ENCODE assay signal across 21 cellular contexts in the genomic region with DNA sequence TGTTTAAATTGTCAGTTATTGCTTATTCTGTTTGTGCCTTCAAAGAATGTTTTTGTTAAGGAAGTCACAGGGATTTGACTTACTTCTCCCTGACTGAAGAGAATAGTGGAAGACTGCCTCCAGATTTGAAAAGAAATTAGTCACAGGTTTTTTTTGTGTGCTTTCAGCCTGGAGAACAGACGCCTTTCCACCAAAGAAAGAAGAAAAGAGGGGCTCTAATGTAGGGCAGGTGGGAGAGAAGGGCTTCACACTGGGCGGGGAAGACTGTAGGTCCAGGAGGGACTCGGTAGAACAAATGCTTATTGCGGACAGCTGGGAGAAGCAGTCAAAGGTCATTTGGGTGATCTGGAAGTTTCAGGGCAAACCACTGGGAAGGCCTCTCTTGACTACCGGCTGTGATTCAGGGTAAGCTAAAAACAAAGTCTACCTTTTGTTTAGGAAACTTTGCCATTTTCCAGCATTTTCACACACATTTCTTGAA.
A peak's percentile ranks its signal among the peaks of the same experiment; 100 is the strongest.
DNase-seq lines count a peak whose midpoint lies in the region; ATAC-seq and TF ChIP-seq lines count a peak whose summit lies in the region.
"Had no signal": no experiment of that assay in that cellular context is flagged by ENCODE, and none has a peak within 500 bp of the region (broad histone marks: within the 10 kb centered on the region; RNA-seq: fewer than 3 reads in every experiment).

No MANE protein-coding gene starts in this region.

- no peaks in the 10 kb centered on the region for H3K9me3 Mint-ChIP-seq in WTC11
- no peaks in the 10 kb centered on the region for H3K9me3 Mint-ChIP-seq in activated T-helper 1 cell treated with anti-CD3 and anti-CD28 coated beads, Interleukin-12 subunit alpha, Interleukin-12 subunit beta, Interleukin-2, Interleukin-4 antibody, amounts not matched to agents 30 ng/mL and 10 ng/mL and 1 ng/mL, durations not matched to agents 14 hours and 24 hours and 36 hours
- H3K9me3 Mint-ChIP-seq: activated CD8-positive, alpha-beta T cell treated with anti-CD3 and anti-CD28 coated beads for 36 hours; stimulated activated naive B cell treated with anti-CD40 and anti-IgM and Interleukin-4, amounts not matched to agents 10 μg/mL and 1 μg/mL and 100 μg/mL, for 72 hours had no signal

- H3K9me3 ChIP-seq in HCT116 (ENCODE audit: control insufficient read depth in 1 of 2, insufficient read depth in 1 of 2, low read depth in 1 of 2, low read length in 2 of 2) (no peaks in the 10 kb centered on the region), psoas muscle (no peaks in the 10 kb centered on the region), SK-N-SH (no peaks in the 10 kb centered on the region)
- H3K9me3 ChIP-seq: BLaER1, breast epithelium had no signal

- CTCF ChIA-PET in HCT116 (lab: Charles Lee) = interaction anchor here (1.0 kb wide), 1 partner anchor 79 kb away, joined by 7 read pairs; no protein-coding TSS in a partner anchor
- CTCF ChIA-PET in WTC11 (lab: Charles Lee) = interaction anchor here (0.8 to 2.7 kb wide), 20 partner anchors 9 to 170 kb away, joined by 3 to 17 read pairs (median 5); partner anchors contain the start of genes CGRRF1 and SAMD4A
- CTCF ChIA-PET in SK-N-SH (lab: Yijun Ruan, JAX) = interaction anchor here (2.6 kb wide), 1 partner anchor 79 kb away, joined by 8 read pairs; no protein-coding TSS in a partner anchor

- H3K27me3 ChIP-seq in HCT116 (ENCODE audit: insufficient read depth, low read length) (no peaks in the 10 kb centered on the region), psoas muscle (ENCODE audit: insufficient read depth in 3 of 3, low read length in 2 of 3) (peaks cover 0 to 4% (median 0%) of the 10 kb centered on the region in 3 donors), SK-N-SH (ENCODE audit: insufficient read depth) (no peaks in the 10 kb centered on the region)
- H3K27me3 ChIP-seq: BLaER1, breast epithelium had no signal

- H3K79me2 ChIP-seq in HCT116 (ENCODE audit: insufficient read depth, low read length) (no peaks in the 10 kb centered on the region), SK-N-SH (ENCODE audit: insufficient read depth) (peaks cover 100% of the 10 kb centered on the region)

- no peak for TF ChIP-seq POLR2A in HCT116 (IDR thresholded peaks at IDR 0.05; ENCODE audit: borderline replicate concordance, extremely low read depth, insufficient read depth, insufficient read length)

- H3K36me3 Mint-ChIP-seq in WTC11 = no peaks in the 10 kb centered on the region
- no peaks in the 10 kb centered on the region for H3K36me3 Mint-ChIP-seq in activated T-helper 1 cell treated with anti-CD3 and anti-CD28 coated beads, Interleukin-12 subunit alpha, Interleukin-12 subunit beta, Interleukin-2, Interleukin-4 antibody, amounts not matched to agents 30 ng/mL and 10 ng/mL and 1 ng/mL, durations not matched to agents 14 hours and 24 hours and 36 hours (ENCODE audit: low read depth)
- H3K36me3 Mint-ChIP-seq: stimulated activated naive B cell treated with anti-CD40 and anti-IgM and Interleukin-4, amounts not matched to agents 10 μg/mL and 1 μg/mL and 100 μg/mL, for 72 hours had no signal

- H3K4me1 ChIP-seq in HCT116 (ENCODE audit: control insufficient read depth in 1 of 2, insufficient read depth in 2 of 2, low read length in 2 of 2) (peaks cover 15 to 23% of the 10 kb centered on the region in 2 experiments), psoas muscle (peaks cover 36% of the 10 kb centered on the region), SK-N-SH (ENCODE audit: control insufficient read depth in 1 of 2, insufficient read depth in 2 of 2, low read depth in 1 of 2, low read length in 1 of 2) (peaks cover 10 to 23% of the 10 kb centered on the region in 2 experiments; a peak in 3 of 4 replicates)
- H3K4me1 ChIP-seq: breast epithelium had no signal

- peaks cover 5% of the 10 kb centered on the region for H3F3A ChIP-seq in SK-N-SH (replicated peaks; ENCODE audit: insufficient read depth)

- H4K20me1 ChIP-seq in HCT116 (ENCODE audit: insufficient read depth) = no peaks in the 10 kb centered on the region
- H4K20me1 ChIP-seq in SK-N-SH (ENCODE audit: insufficient read depth) = peaks cover 36% of the 10 kb centered on the region; the same call in 1 of the 2 replicates

- no peak overlapping the region for H3K27ac Mint-ChIP-seq in WTC11
- no peak overlapping the region for H3K27ac Mint-ChIP-seq in activated T-helper 1 cell treated with anti-CD3 and anti-CD28 coated beads, Interleukin-12 subunit alpha, Interleukin-12 subunit beta, Interleukin-2, Interleukin-4 antibody, amounts not matched to agents 30 ng/mL and 10 ng/mL and 1 ng/mL, durations not matched to agents 14 hours and 24 hours and 36 hours
- H3K27ac Mint-ChIP-seq: activated CD8-positive, alpha-beta T cell treated with anti-CD3 and anti-CD28 coated beads for 36 hours; stimulated activated naive B cell treated with anti-CD40 and anti-IgM and Interleukin-4, amounts not matched to agents 10 μg/mL and 1 μg/mL and 100 μg/mL, for 72 hours had no signal

- H2AFZ ChIP-seq in HCT116 (ENCODE audit: low read depth, low read length, poor library complexity, severe bottlenecking) (no peak overlapping the region), SK-N-SH (ENCODE audit: low read depth) (no peak overlapping the region)

- intact Hi-C loops in HCT116 (cut with micrococcal nuclease) = no loop called here
- intact Hi-C loops in psoas muscle (cut with DNase I) = no loop called here
- intact Hi-C loops in activated T-helper 1 cell treated with anti-CD3 and anti-CD28 coated beads, Interleukin-12 subunit alpha, Interleukin-12 subunit beta, Interleukin-2, Interleukin-4 antibody, amounts not matched to agents 30 ng/mL and 10 ng/mL and 1 ng/mL, durations not matched to agents 14 hours and 24 hours and 36 hours (cut with micrococcal nuclease) = loop anchor here (1.0 kb wide), 1 partner anchor 79 kb away; no protein-coding TSS in a partner anchor

- H3K9me2 ChIP-seq in HCT116 (ENCODE audit: insufficient read depth) (no peaks in the 10 kb centered on the region), SK-N-SH (no peaks in the 10 kb centered on the region)

- no peak overlapping the region for H3K4me3 Mint-ChIP-seq in WTC11
- no peak overlapping the region for H3K4me3 Mint-ChIP-seq in activated T-helper 1 cell treated with anti-CD3 and anti-CD28 coated beads, Interleukin-12 subunit alpha, Interleukin-12 subunit beta, Interleukin-2, Interleukin-4 antibody, amounts not matched to agents 30 ng/mL and 10 ng/mL and 1 ng/mL, durations not matched to agents 14 hours and 24 hours and 36 hours
- H3K4me3 Mint-ChIP-seq: activated CD8-positive, alpha-beta T cell treated with anti-CD3 and anti-CD28 coated beads for 36 hours; stimulated activated naive B cell treated with anti-CD40 and anti-IgM and Interleukin-4, amounts not matched to agents 10 μg/mL and 1 μg/mL and 100 μg/mL, for 72 hours had no signal

- peaks cover 16% of the 10 kb centered on the region for H3K4me1 Mint-ChIP-seq in WTC11
- H3K4me1 Mint-ChIP-seq in activated T-helper 1 cell treated with anti-CD3 and anti-CD28 coated beads, Interleukin-12 subunit alpha, Interleukin-12 subunit beta, Interleukin-2, Interleukin-4 antibody, amounts not matched to agents 30 ng/mL and 10 ng/mL and 1 ng/mL, durations not matched to agents 14 hours and 24 hours and 36 hours (ENCODE audit: low read depth) = peaks cover 6% of the 10 kb centered on the region

- RAD21 ChIA-PET in HCT116 (lab: Charles Lee; ENCODE audit: low non-redundant PET in 1 of 2, low total read pairs in 2 of 2, uncharacterized antibody in 2 of 2, unreplicated experiment in 2 of 2) = no interaction called here

- ATAC-seq in HCT116 (0 out of 2 replicates have a peak, but pooled peaks have one; percentile 7), WTC11 (no peak), left lobe of liver (peak; percentile 50), psoas muscle (no peak), SK-N-SH treated with all-trans-retinoic acid at 6 μM for 48 hours (no peak)
- ATAC-seq: activated CD4-positive, CD25-positive, alpha-beta regulatory T cell treated with anti-CD3 and anti-CD28 coated beads, Interleukin-2, amount 50 U/mL, for 24 hours; activated CD8-positive, alpha-beta T cell treated with anti-CD3 and anti-CD28 coated beads for 36 hours had no signal

- DNase-seq in HCT116 (ENCODE audit: low read depth, low spot score) = no peak
- no peak for DNase-seq in WTC11 (ENCODE audit: low spot score)
- DNase-seq in left lobe of liver (ENCODE audit: low spot score) = no peak
- no peak for DNase-seq in psoas muscle
- no peak for DNase-seq in activated T-helper 1 cell treated with anti-CD3 and anti-CD28 coated beads, Interleukin-12 subunit alpha, Interleukin-12 subunit beta, Interleukin-2, Interleukin-4 antibody, amounts not matched to agents 30 ng/mL and 10 ng/mL and 1 ng/mL, durations not matched to agents 14 hours and 24 hours and 36 hours (ENCODE audit: low spot score)
- DNase-seq in SK-N-SH = no peak
- no peak for DNase-seq in DMS 273 (lab: John Stamatoyannopoulos, UW; ENCODE audit: unreplicated experiment)
- DNase-seq: COR-L47; cortex of kidney; MV-4-11; NCI-H187; NCI-H748 treated with DMSO at 0.1 percent for 48 hours; occipital lobe; OCI-M1; stimulated activated CD4-positive, alpha-beta T cell treated with anti-CD3 and anti-CD28 coated beads, Interleukin-4, amount 100 ng/mL, for 24 hours; stimulated activated naive B cell treated with anti-CD40 and anti-IgM and Interleukin-4, amounts not matched to agents 10 μg/mL and 1 μg/mL and 100 μg/mL, for 72 hours had no signal

- TF ChIP-seq CTCF in HCT116 (IDR thresholded peaks at IDR 0.05 in 2 of 3, conservative IDR thresholded peaks at IDR 0.05 in 1 of 3; ENCODE audit: borderline replicate concordance in 1 of 3, insufficient read depth in 1 of 3, low read depth in 2 of 3, low read length in 2 of 3) (no peak), WTC11 (IDR thresholded peaks at IDR 0.05) (no peak), psoas muscle (IDR thresholded peaks at IDR 0.05) (no peak), SK-N-SH (IDR thresholded peaks at IDR 0.05) (no peak)

- H3K9ac ChIP-seq in HCT116 (ENCODE audit: low read length) (no peak overlapping the region), SK-N-SH (no peak overlapping the region)
- H3K9ac ChIP-seq: BLaER1 had no signal

- H3K4me2 ChIP-seq in HCT116 (ENCODE audit: low read length) (peak overlapping the region; percentile 52), SK-N-SH (no peak overlapping the region)
- H3K4me2 ChIP-seq: BLaER1 had no signal

- no peak for TF ChIP-seq EP300 in SK-N-SH (IDR thresholded peaks at IDR 0.05; ENCODE audit: borderline replicate concordance in 1 of 2, low read depth in 1 of 2, low read length in 1 of 2)

- H3K27me3 Mint-ChIP-seq in WTC11 (ENCODE audit: low read depth) = no peaks in the 10 kb centered on the region
- H3K27me3 Mint-ChIP-seq in activated T-helper 1 cell treated with anti-CD3 and anti-CD28 coated beads, Interleukin-12 subunit alpha, Interleukin-12 subunit beta, Interleukin-2, Interleukin-4 antibody, amounts not matched to agents 30 ng/mL and 10 ng/mL and 1 ng/mL, durations not matched to agents 14 hours and 24 hours and 36 hours (ENCODE audit: insufficient read depth) = peaks cover 16% of the 10 kb centered on the region
- H3K27me3 Mint-ChIP-seq: stimulated activated naive B cell treated with anti-CD40 and anti-IgM and Interleukin-4, amounts not matched to agents 10 μg/mL and 1 μg/mL and 100 μg/mL, for 72 hours had no signal

- BruUV-seq in HCT116 (replicated peaks; lab: Mats Ljungman, UMichigan) = no TSS peak

- H3K27ac ChIP-seq in HCT116 (ENCODE audit: low read depth, low read length) (peak overlapping the region; percentile 40; the same call in 1 of the 2 replicates), psoas muscle (peak overlapping the region; percentile 47), SK-N-SH (ENCODE audit: low read depth in 2 of 2, low read length in 1 of 2) (peak overlapping the region in 1 of 2 experiments; percentile 9; a peak in 1 of 4 replicates)
- H3K27ac ChIP-seq: BLaER1, breast epithelium had no signal

- H3K4me3 ChIP-seq in HCT116 (replicated peaks in 1 of 2; ENCODE audit: low read depth in 1 of 2, low read length in 2 of 2) (peak overlapping the region in 1 of 2 experiments; percentile 9; a peak in 1 of 4 replicates), psoas muscle (no peak overlapping the region), SK-N-SH (ENCODE audit: low read depth in 2 of 2, low read length in 1 of 2) (no peak overlapping the region)
- H3K4me3 ChIP-seq: BLaER1, breast epithelium had no signal

- POLR2A ChIA-PET in HCT116 (lab: Charles Lee) (interaction anchor here (1.4 kb wide), 1 partner anchor 9 kb away, joined by 3 read pairs; no protein-coding TSS in a partner anchor), WTC11 (lab: Charles Lee) (no interaction called here), SK-N-SH (lab: Yijun Ruan, JAX) (no interaction called here)

- TF ChIP-seq RAD21 in HCT116 (IDR thresholded peaks at IDR 0.05; ENCODE audit: low read depth) (no peak), SK-N-SH (IDR thresholded peaks at IDR 0.05; ENCODE audit: low read length) (no peak)

- no peaks in the 10 kb centered on the region for H3K36me3 ChIP-seq in HCT116 (ENCODE audit: control insufficient read depth in 1 of 2, insufficient read depth in 2 of 2, low read length in 2 of 2)
- no peaks in the 10 kb centered on the region for H3K36me3 ChIP-seq in psoas muscle (ENCODE audit: insufficient read depth in 1 of 2, low read depth in 1 of 2)
- no peaks in the 10 kb centered on the region for H3K36me3 ChIP-seq in SK-N-SH (replicated peaks in 1 of 2; ENCODE audit: control insufficient read depth in 1 of 2, insufficient read depth in 2 of 2, low read length in 1 of 2)
- H3K36me3 ChIP-seq: BLaER1, breast epithelium had no signal

- 69 to 75% (median 74%) methylated on average over 5 of the region's 5 CpGs for WGBS in psoas muscle, 3 donors
- 98% methylated on average over 5 of the region's 5 CpGs for WGBS in SK-N-SH (ENCODE audit: low lambda C conversion rate)

Comparison
In these comparisons a context has a peak if more than half of its experiments do, and no peak if none do; other contexts are left out.
1. ATAC-seq: peak in HCT116 (single experiment) and left lobe of liver (single experiment); none in WTC11 (single experiment), psoas muscle (0 of 4) and SK-N-SH treated with all-trans-retinoic acid at 6 μM for 48 hours (single experiment).